Comparison of ENCODE assay signal across 20 cellular contexts in the genomic region with DNA sequence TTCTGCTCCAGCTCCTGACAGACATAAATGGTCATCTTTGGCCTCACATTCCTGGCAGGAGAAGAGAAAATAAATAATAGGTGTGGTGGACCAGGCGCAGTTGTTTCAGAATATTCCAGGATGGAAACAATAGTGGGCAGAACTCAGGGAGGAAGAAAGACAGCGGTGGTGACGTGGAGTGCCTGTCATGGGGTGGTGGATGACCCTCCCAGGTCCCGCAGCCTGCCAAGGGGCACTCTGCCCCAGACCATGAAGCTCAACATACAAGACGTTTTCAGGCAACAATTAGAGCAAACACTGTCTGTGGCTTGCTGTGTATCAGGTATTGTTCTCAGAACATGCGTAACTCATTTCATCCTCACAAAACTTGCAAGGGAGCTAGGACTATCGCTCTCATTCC. TPM values are rescaled to one million over a fixed set of nuclear protein-coding genes. Genes with fewer than 3 reads are reported as not detected.
DNase-seq lines count a peak whose midpoint lies in the region; ATAC-seq and TF ChIP-seq lines count a peak whose summit lies in the region.
"Had no signal": no experiment of that assay in that cellular context is flagged by ENCODE, and none has a peak within 500 bp of the region (broad histone marks: within the 10 kb centered on the region; RNA-seq: fewer than 3 reads in every experiment).

No MANE protein-coding gene starts in this region.

- H3K4me1 ChIP-seq in lower lobe of right lung (no peaks in the 10 kb centered on the region), upper lobe of right lung (no peaks in the 10 kb centered on the region)
- H3K4me1 ChIP-seq: BLaER1, Caco-2 had no signal

- no peak for TF ChIP-seq CTCF in lower lobe of right lung (IDR thresholded peaks at IDR 0.05)
- no peak for TF ChIP-seq CTCF in upper lobe of right lung (IDR thresholded peaks at IDR 0.05)

- ATAC-seq in lower lobe of right lung (no peak), upper lobe of right lung (no peak), HG02610 (IDR thresholded peaks at IDR 0.05; ENCODE audit: unreplicated experiment) (no peak)
- ATAC-seq: CD8-positive, alpha-beta T cell had no signal

- H3K27me3 ChIP-seq in lower lobe of right lung (ENCODE audit: low read depth) (no peaks in the 10 kb centered on the region), upper lobe of right lung (no peaks in the 10 kb centered on the region)
- H3K27me3 ChIP-seq: BLaER1 had no signal

- intact Hi-C loops in lower lobe of right lung (cut with DNase I) (no loop called here), posterior vena cava (cut with DNase I) (no loop called here), upper lobe of right lung (cut with DNase I) (no loop called here)

- DNase-seq in activated effector memory CD4-positive, alpha-beta T cell treated with anti-CD3 and anti-CD28 coated beads, Interleukin-2, amount 50 U/mL, for 16 hours: peak; percentile 9
- DNase-seq in activated effector memory CD4-positive, alpha-beta T cell treated with Interleukin-2 at 50 U/mL for 16 hours: no peak
- DNase-seq in lower lobe of right lung: peak; percentile 16
- peak; percentile 38 for DNase-seq in posterior vena cava (ENCODE audit: low spot score)
- peak; percentile 6 for DNase-seq in upper lobe of right lung
- DNase-seq in germinal center (ENCODE audit: low spot score): no peak
- no peak for DNase-seq in foreskin melanocyte
- DNase-seq: Caco-2; CD4-positive, CD25-positive, alpha-beta regulatory T cell; CD8-positive, alpha-beta T cell; DMS153; DND-41; GM23248; H7; HCEC 1CT had no signal

- no peak overlapping the region for H3K27ac ChIP-seq in lower lobe of right lung
- no peak overlapping the region for H3K27ac ChIP-seq in upper lobe of right lung
- H3K27ac ChIP-seq: 22Rv1, BLaER1, C4-2B, GM23248 had no signal

- no peak overlapping the region for H3K4me3 ChIP-seq in lower lobe of right lung
- H3K4me3 ChIP-seq in upper lobe of right lung: no peak overlapping the region
- H3K4me3 ChIP-seq: BLaER1, GM23248 had no signal

- H3K9me3 ChIP-seq in lower lobe of right lung (no peaks in the 10 kb centered on the region), upper lobe of right lung (no peaks in the 10 kb centered on the region)
- H3K9me3 ChIP-seq: BLaER1, Caco-2 had no signal

- H3K36me3 ChIP-seq in lower lobe of right lung (peaks cover 23% of the 10 kb centered on the region), upper lobe of right lung (no peaks in the 10 kb centered on the region)
- H3K36me3 ChIP-seq: BLaER1 had no signal

RNA-seq across cellular contexts. Expression of a gene that starts 50.9 kb away (rescaled TPM):
- total RNA-seq in lower lobe of right lung: 19.2 TPM
- total RNA-seq in posterior vena cava: 1 to 10 TPM in 1 of 2 donors, under 1 TPM in 1; 0.29 to 2.3 TPM
- total RNA-seq in upper lobe of right lung: 22.0 TPM
- total RNA-seq: B cell, GM23248 had no signal

Comparison
In these comparisons a context has a peak if more than half of its experiments do, and no peak if none do; other contexts are left out.
1. DNase-seq: peak in activated effector memory CD4-positive, alpha-beta T cell treated with anti-CD3 and anti-CD28 coated beads, Interleukin-2, amount 50 U/mL, for 16 hours (single experiment), lower lobe of right lung (single experiment), posterior vena cava (single experiment) and upper lobe of right lung (single experiment); none in activated effector memory CD4-positive, alpha-beta T cell treated with Interleukin-2 at 50 U/mL for 16 hours (single experiment), germinal center (single experiment) and foreskin melanocyte (single experiment).